Comparison of ENCODE assay signal across 9 cellular contexts in genomic region chr1:86156571-86157455, GRCh38. TPM values are rescaled to one million over a fixed set of nuclear protein-coding genes. Genes with fewer than 3 reads are reported as not detected.
DNase-seq lines count a peak whose midpoint lies in the region; ATAC-seq and TF ChIP-seq lines count a peak whose summit lies in the region.
"Had no signal": no experiment of that assay in that cellular context is flagged by ENCODE, and none has a peak within 500 bp of the region (broad histone marks: within the 10 kb centered on the region; RNA-seq: fewer than 3 reads in every experiment).

Gene COL24A1 (minus strand): TSS chr1:86156772. CDS start chr1:86156396, 376 bp downstream.

- no peaks in the 10 kb centered on the region for H3K9me2 ChIP-seq in PC-3 (replicated peaks; ENCODE audit: low read length)

- H3F3A ChIP-seq in PC-3 (ENCODE audit: low read length, unreplicated experiment): no peaks in the 10 kb centered on the region

- H3K27me3 ChIP-seq in PC-3 (ENCODE audit: low read length) (peaks cover 57% of the 10 kb centered on the region), esophagus muscularis mucosa (peaks cover 0 to 8% (median 0%) of the 10 kb centered on the region in 4 donors), muscle layer of colon (ENCODE audit: control insufficient read depth in 1 of 2, insufficient read depth in 2 of 2, low read length in 2 of 2) (peaks cover 0 to 4% of the 10 kb centered on the region in 2 donors)

- POLR2A ChIA-PET in PC-3 (lab: Charles Lee; ENCODE audit: unreplicated experiment): no interaction called here

- BruUV-seq in PC-3 (replicated peaks; lab: Mats Ljungman, UMichigan): no TSS peak

- TF ChIP-seq POLR2A in esophagus muscularis mucosa (IDR thresholded peaks at IDR 0.05; ENCODE audit: low read depth): no peak

- H3K9ac ChIP-seq in PC-3 (ENCODE audit: low read length): no peak within 1 kb of the TSS
- H3K9ac ChIP-seq in muscle layer of colon (ENCODE audit: low read length): peak within 1 kb of the TSS; percentile 30

- no peaks in the 10 kb centered on the region for H3K9me3 Mint-ChIP-seq in activated naive CD4-positive, alpha-beta T cell treated with anti-CD3 and anti-CD28 coated beads for 36 hours

- H4K20me1 ChIP-seq in PC-3 (ENCODE audit: low read length): no peaks in the 10 kb centered on the region

- no peaks in the 10 kb centered on the region for H3K9me3 ChIP-seq in PC-3 (ENCODE audit: low read length)
- no peaks in the 10 kb centered on the region for H3K9me3 ChIP-seq in esophagus muscularis mucosa
- H3K9me3 ChIP-seq in muscle layer of colon (ENCODE audit: low read length): no peaks in the 10 kb centered on the region
- H3K9me3 ChIP-seq: adrenal gland had no signal

- peak within 1 kb of the TSS; percentile 87 for H3K4me2 ChIP-seq in PC-3 (ENCODE audit: low read length)

- H3K4me1 Mint-ChIP-seq in activated naive CD4-positive, alpha-beta T cell treated with anti-CD3 and anti-CD28 coated beads for 36 hours (ENCODE audit: low read depth): peaks cover 2% of the 10 kb centered on the region

- no peaks in the 10 kb centered on the region for H3K79me2 ChIP-seq in PC-3 (ENCODE audit: low read length)

- TF ChIP-seq CTCF in PC-3 (conservative IDR thresholded peaks at IDR 0.05; ENCODE audit: low read depth, low read length) (no peak), esophagus muscularis mucosa (IDR thresholded peaks at IDR 0.05) (no peak)

- no peak within 1 kb of the TSS for H3K27ac Mint-ChIP-seq in activated naive CD4-positive, alpha-beta T cell treated with anti-CD3 and anti-CD28 coated beads for 36 hours

- H3K36me3 ChIP-seq in PC-3 (ENCODE audit: low read depth, low read length) (no peaks in the 10 kb centered on the region), esophagus muscularis mucosa (no peaks in the 10 kb centered on the region), muscle layer of colon (ENCODE audit: insufficient read depth, low read length) (no peaks in the 10 kb centered on the region)
- H3K36me3 ChIP-seq: adrenal gland had no signal

- no peak for TF ChIP-seq EP300 in esophagus muscularis mucosa (IDR thresholded peaks at IDR 0.05)

- H3K4me1 ChIP-seq in PC-3 (ENCODE audit: insufficient read depth, low read length) (peaks cover 11% of the 10 kb centered on the region), esophagus muscularis mucosa (peaks cover 14 to 50% (median 45%) of the 10 kb centered on the region in 4 donors), muscle layer of colon (ENCODE audit: insufficient read depth, low read length) (peaks cover 27% of the 10 kb centered on the region)

- H3K27me3 Mint-ChIP-seq in activated naive CD4-positive, alpha-beta T cell treated with anti-CD3 and anti-CD28 coated beads for 36 hours (ENCODE audit: low read depth): peaks cover 36% of the 10 kb centered on the region

- H3K36me3 Mint-ChIP-seq in activated naive CD4-positive, alpha-beta T cell treated with anti-CD3 and anti-CD28 coated beads for 36 hours (ENCODE audit: low read depth): no peaks in the 10 kb centered on the region

- DNase-seq in activated naive CD4-positive, alpha-beta T cell treated with anti-CD3 and anti-CD28 coated beads for 36 hours: peak; percentile 7
- DNase-seq in activated naive CD4-positive, alpha-beta T cell treated with anti-CD3 and anti-CD28 coated beads, Interleukin-2, amount 50 U/mL, for 16 hours: no peak
- DNase-seq in PC-3 (peak; percentile 19), esophagus muscularis mucosa (ENCODE audit: extremely low spot score) (no peak), NCI-H2081 treated with DMSO at 0.1 percent for 48 hours (lab: John Stamatoyannopoulos, UW) (no peak)

- intact Hi-C loops in activated naive CD4-positive, alpha-beta T cell treated with anti-CD3 and anti-CD28 coated beads for 36 hours (cut with micrococcal nuclease): no loop called here
- intact Hi-C loops in PC-3 (cut with micrococcal nuclease): no loop called here
- intact Hi-C loops in esophagus muscularis mucosa (cut with DNase I): no loop called here

- peak; percentile 64 for ATAC-seq in PC-3
- no peak for ATAC-seq in GM21737 (IDR thresholded peaks at IDR 0.05; ENCODE audit: unreplicated experiment)
- ATAC-seq in HG03139 (IDR thresholded peaks at IDR 0.05; ENCODE audit: unreplicated experiment): no peak

- H3K4me3 ChIP-seq in PC-3 (ENCODE audit: low read length) (peak within 1 kb of the TSS; percentile 54), esophagus muscularis mucosa (peak within 1 kb of the TSS; percentile 49 to 61 (median 58)), muscle layer of colon (ENCODE audit: low read depth in 1 of 2, low read length in 2 of 2) (peak within 1 kb of the TSS; percentile 75 to 84)

- CTCF ChIA-PET in activated naive CD4-positive, alpha-beta T cell treated with anti-CD3 and anti-CD28 coated beads for 36 hours (lab: Charles Lee): no interaction called here
- CTCF ChIA-PET in PC-3 (lab: Charles Lee): no interaction called here

- H3K27ac ChIP-seq in PC-3 (ENCODE audit: low read length) (no peak within 1 kb of the TSS), esophagus muscularis mucosa (replicated peaks in 1 of 4) (peak within 1 kb of the TSS; percentile 77 to 83 (median 82)), muscle layer of colon (ENCODE audit: low read depth, low read length) (peak within 1 kb of the TSS; percentile 81)
- H3K27ac ChIP-seq: adrenal gland had no signal

- peak within 1 kb of the TSS; percentile 58 for H2AFZ ChIP-seq in PC-3 (ENCODE audit: low read length)

- WGBS in esophagus muscularis mucosa: 10% methylated on average over 38 of the region's 52 CpGs

- H3K4me3 Mint-ChIP-seq in activated naive CD4-positive, alpha-beta T cell treated with anti-CD3 and anti-CD28 coated beads for 36 hours: peak within 1 kb of the TSS; percentile 11

RNA-seq across cellular contexts. Expression of gene COL24A1, which starts in this region (rescaled TPM):
- not detected for total RNA-seq in activated naive CD4-positive, alpha-beta T cell treated with anti-CD3 and anti-CD28 coated beads for 36 hours
- total RNA-seq in PC-3 (2014; rRNA removed) (0.07 and 0.17 TPM in 2 replicates), esophagus muscularis mucosa (1 to 10 TPM; 3.7 to 5.3 (median 4.4) TPM)

Comparison
In these comparisons a context has a peak if more than half of its experiments do, and no peak if none do; other contexts are left out.
1. Peak in DNase-seq in activated naive CD4-positive, alpha-beta T cell treated with anti-CD3 and anti-CD28 coated beads for 36 hours; RNA of the gene not detected or under 1 TPM.
2. Peak in DNase-seq, ATAC-seq, H3K4me3 ChIP-seq and H3K4me2 ChIP-seq in PC-3; RNA of the gene not detected or under 1 TPM.